ENCODE assay signal across 24 cellular contexts in genomic region chr22:35322893-35323292, GRCh38.
"Had no signal": no experiment of that assay in that cellular context is flagged by ENCODE, and none has a peak within 500 bp of the region (broad histone marks: within the 10 kb centered on the region; RNA-seq: fewer than 3 reads in every experiment).

No MANE protein-coding gene starts in this region.

- H3K27ac Mint-ChIP-seq: effector memory CD8-positive, alpha-beta T cell; nephron progenitor cell had no signal

- H3K4me1 Mint-ChIP-seq: nephron progenitor cell; stimulated activated naive CD8-positive, alpha-beta T cell treated with anti-CD3 and anti-CD28 coated beads, Interleukin-15, amount 100 ng/mL, for 72 hours had no signal

- H3K4me1 ChIP-seq: suprapubic skin had no signal

- H3K27me3 Mint-ChIP-seq: effector memory CD8-positive, alpha-beta T cell; naive thymus-derived CD8-positive, alpha-beta T cell; stimulated activated naive CD8-positive, alpha-beta T cell treated with anti-CD3 and anti-CD28 coated beads, Interleukin-15, amount 100 ng/mL, for 72 hours had no signal

- H3K27me3 ChIP-seq: hepatocyte, left lung, neutrophil, suprapubic skin had no signal

- H3K4me2 ChIP-seq: hepatocyte, smooth muscle cell had no signal

- H3K4me3 Mint-ChIP-seq: effector memory CD8-positive, alpha-beta T cell; naive thymus-derived CD8-positive, alpha-beta T cell; nephron progenitor cell; stimulated activated naive CD8-positive, alpha-beta T cell treated with anti-CD3 and anti-CD28 coated beads, Interleukin-15, amount 100 ng/mL, for 72 hours had no signal

- H3K4me3 ChIP-seq: hepatocyte, left lung, lower lobe of right lung, psoas muscle, smooth muscle cell, suprapubic skin had no signal

- H3K9me3 ChIP-seq: left lung, lower lobe of right lung, neutrophil, psoas muscle, suprapubic skin had no signal

- H3K9me3 Mint-ChIP-seq: effector memory CD8-positive, alpha-beta T cell; naive thymus-derived CD8-positive, alpha-beta T cell; nephron progenitor cell; stimulated activated naive CD8-positive, alpha-beta T cell treated with anti-CD3 and anti-CD28 coated beads, Interleukin-15, amount 100 ng/mL, for 72 hours had no signal

- H2AFZ ChIP-seq: hepatocyte had no signal

- FAIRE-seq: endometrium, frontal cortex, kidney had no signal

- DNase-seq: cerebellar nuclear complex; cortex of kidney; effector memory CD8-positive, alpha-beta T cell; head of caudate nucleus; kidney; lower lobe of right lung; naive thymus-derived CD8-positive, alpha-beta T cell; nephron progenitor cell; stimulated activated CD4-positive, alpha-beta T cell treated with anti-CD3 and anti-CD28 coated beads, Interleukin-12 subunit alpha, Interleukin-12 subunit beta, amount 100 ng/mL, for 4 hours; stimulated activated CD4-positive, alpha-beta T cell treated with anti-CD3 and anti-CD28 coated beads, Interleukin-1b, Interleukin-23, amount 100 ng/mL, for 48 hours; stimulated activated CD4-positive, alpha-beta T cell treated with anti-CD3 and anti-CD28 coated beads, Interleukin-4, amount 100 ng/mL, for 1 hour; stimulated activated CD8-positive, alpha-beta memory T cell treated with anti-CD3 and anti-CD28 coated beads, Interleukin-4, amount 100 ng/mL, for 48 hours; stimulated activated naive CD4-positive, alpha-beta T cell; stimulated activated naive CD8-positive, alpha-beta T cell treated with anti-CD3 and anti-CD28 coated beads, Interleukin-15, amount 100 ng/mL, for 72 hours; trophoblast cell had no signal

- H3K27ac ChIP-seq: hepatocyte, left lung, lower lobe of right lung, psoas muscle, suprapubic skin had no signal

- ATAC-seq: effector memory CD8-positive, alpha-beta T cell; left lung; lower lobe of right lung; naive thymus-derived CD8-positive, alpha-beta T cell; sciatic nerve; stimulated activated naive CD8-positive, alpha-beta T cell treated with anti-CD3 and anti-CD28 coated beads, Interleukin-15, amount 100 ng/mL, for 72 hours had no signal
